In genomic region chr19:29606420-29606747, GRCh38 we compare ENCODE assay signal across 1 cellular context.
TF ChIP-seq lines count a peak whose summit lies in the region.

No MANE protein-coding gene starts in this region.

TF ChIP-seq in HEK293, 187 proteins besides CTCF, POLR2A, EP300 and RAD21 (continued from another document):
- 0 out of 2 replicates have a peak, but pooled peaks have one; percentile 34 for TF ChIP-seq SP7 (tag by site-specific recombination; IDR thresholded peaks at IDR 0.05)
- no peak for TF ChIP-seq ZNF555 (tag by site-specific recombination; conservative IDR thresholded peaks at IDR 0.05)
- TF ChIP-seq ZSCAN30 (tag by site-specific recombination; IDR thresholded peaks at IDR 0.05), result no peak; the same call in 1 of the 2 replicates
- TF ChIP-seq ZNF37A (tag by site-specific recombination; IDR thresholded peaks at IDR 0.05), result no peak
- TF ChIP-seq ZXDB (tag by site-specific recombination; IDR thresholded peaks at IDR 0.05), result 0 out of 2 replicates have a peak, but pooled peaks have one; percentile 6
- TF ChIP-seq ZBTB26 (tag by site-specific recombination; optimal IDR thresholded peaks at IDR 0.05), result peak; percentile 40
- TF ChIP-seq ZNF785 (tag by site-specific recombination; IDR thresholded peaks at IDR 0.05), result no peak
- TF ChIP-seq ZBTB44 (tag by site-specific recombination; IDR thresholded peaks at IDR 0.05), result no peak
- TF ChIP-seq ZNF366 (tag by site-specific recombination; conservative IDR thresholded peaks at IDR 0.05), result no peak
- no peak for TF ChIP-seq ZNF704 (tag by site-specific recombination; IDR thresholded peaks at IDR 0.05)
- TF ChIP-seq ZNF791 (tag by site-specific recombination; IDR thresholded peaks at IDR 0.05), result no peak
- 0 out of 2 replicates have a peak, but pooled peaks have one; percentile 4 for TF ChIP-seq ZNF561 (tag by site-specific recombination; IDR thresholded peaks at IDR 0.05; ENCODE audit: borderline replicate concordance)
- TF ChIP-seq ZNF473 (tag by site-specific recombination; IDR thresholded peaks at IDR 0.05), result no peak
